22 cellular contexts compared by ENCODE assay signal in genomic region chr4:113303315-113303714, GRCh38.
"Had no signal": no experiment of that assay in that cellular context is flagged by ENCODE, and none has a peak within 500 bp of the region (broad histone marks: within the 10 kb centered on the region; RNA-seq: fewer than 3 reads in every experiment).

No MANE protein-coding gene starts in this region.

- H3K4me3 ChIP-seq: esophagus squamous epithelium, left lung, lower lobe of right lung, sigmoid colon, stomach, thyroid gland, vagina had no signal

- H3K27me3 ChIP-seq: esophagus squamous epithelium, left lung, sigmoid colon, stomach, thyroid gland, vagina had no signal

- H3K36me3 ChIP-seq: esophagus squamous epithelium, left lung, lower lobe of right lung, sigmoid colon, stomach, thyroid gland, vagina had no signal

- DNase-seq: cortex of kidney; effector memory CD8-positive, alpha-beta T cell; erythroblast; esophagus squamous epithelium; foreskin melanocyte; glutamatergic neuron; left lung; lower lobe of right lung; natural killer cell; occipital lobe; sigmoid colon; stimulated activated CD4-positive, alpha-beta T cell treated with anti-CD3 and anti-CD28 coated beads, Interleukin-2, amount 100 ng/mL, for 24 hours; stimulated activated CD4-positive, alpha-beta T cell treated with anti-CD3 and anti-CD28 coated beads, Interleukin-4, amount 100 ng/mL, for 24 hours; stimulated activated naive CD4-positive, alpha-beta T cell treated with Interleukin-2 at 50 U/mL for 16 hours; stomach; thyroid gland; trophoblast cell had no signal

- ATAC-seq: effector memory CD8-positive, alpha-beta T cell; left lung; lower lobe of right lung; natural killer cell; stimulated activated effector memory CD8-positive, alpha-beta T cell treated with anti-CD3 and anti-CD28 coated beads, Interleukin-12 subunit alpha, Interleukin-12 subunit beta, amount 100 ng/mL, for 72 hours had no signal

- H3K9ac ChIP-seq: parathyroid adenoma had no signal

- H3K9me3 ChIP-seq: esophagus squamous epithelium, left lung, lower lobe of right lung, sigmoid colon, stomach, thyroid gland, vagina had no signal

- H3K4me1 ChIP-seq: left lung, lower lobe of right lung, parathyroid adenoma, stomach, thyroid gland had no signal

- FAIRE-seq: endometrium, keratinocyte had no signal

- H3K27ac ChIP-seq: esophagus squamous epithelium, left lung, lower lobe of right lung, parathyroid adenoma, sigmoid colon, stomach, thyroid gland, vagina had no signal
